Comparison of ENCODE assay signal across 14 cellular contexts in genomic region chr12:10884086-10884725, GRCh38. TPM values are rescaled to one million over a fixed set of nuclear protein-coding genes. Genes with fewer than 3 reads are reported as not detected.
A peak's percentile ranks its signal among the peaks of the same experiment; 100 is the strongest.
DNase-seq lines count a peak whose midpoint lies in the region; ATAC-seq, FAIRE-seq and TF ChIP-seq lines count a peak whose summit lies in the region.
"Had no signal": no experiment of that assay in that cellular context is flagged by ENCODE, and none has a peak within 500 bp of the region (broad histone marks: within the 10 kb centered on the region; RNA-seq: fewer than 3 reads in every experiment).

Gene PRH1, minus strand, starts transcription at chr12:10884255. Its CDS starts 38 bp downstream, at chr12:10884217.

- H3F3A ChIP-seq in MM.1S (ENCODE audit: insufficient read depth, low read length) = no peaks in the 10 kb centered on the region

- no peak within 1 kb of the TSS for H3K9ac ChIP-seq in HepG2 (ENCODE audit: insufficient read depth, low read depth, low read length)
- no peak within 1 kb of the TSS for H3K9ac ChIP-seq in MM.1S (ENCODE audit: low read length)

- H3K36me3 ChIP-seq in HepG2 (replicated peaks in 1 of 2; ENCODE audit: control insufficient read depth in 1 of 2, insufficient read depth in 2 of 2, low read length in 2 of 2) = peaks cover 0 to 1% of the 10 kb centered on the region in 2 experiments; a peak in 2 of 5 replicates
- no peaks in the 10 kb centered on the region for H3K36me3 ChIP-seq in right lobe of liver
- peaks cover 0 to 4% (median 0%) of the 10 kb centered on the region in 3 donors for H3K36me3 ChIP-seq in esophagus squamous epithelium
- no peaks in the 10 kb centered on the region for H3K36me3 ChIP-seq in MM.1S (replicated peaks; ENCODE audit: insufficient read depth, low read length)
- no peaks in the 10 kb centered on the region for H3K36me3 ChIP-seq in effector memory CD4-positive, alpha-beta T cell (ENCODE audit: control insufficient read depth, insufficient read depth, low read length)
- H3K36me3 ChIP-seq: colonic mucosa had no signal

- no peaks in the 10 kb centered on the region for H3K9me2 ChIP-seq in MM.1S (replicated peaks; ENCODE audit: insufficient read depth, low read length)

- H3K9me3 ChIP-seq in HepG2 (ENCODE audit: low read length) = no peaks in the 10 kb centered on the region
- H3K9me3 ChIP-seq in right lobe of liver = no peaks in the 10 kb centered on the region
- H3K9me3 ChIP-seq in esophagus squamous epithelium = no peaks in the 10 kb centered on the region
- H3K9me3 ChIP-seq in MM.1S (replicated peaks; ENCODE audit: insufficient read depth, low read length) = no peaks in the 10 kb centered on the region
- no peaks in the 10 kb centered on the region for H3K9me3 ChIP-seq in effector memory CD4-positive, alpha-beta T cell (ENCODE audit: control insufficient read depth, low read length)
- H3K9me3 ChIP-seq: colonic mucosa had no signal

- H3K27ac ChIP-seq in HepG2 (ENCODE audit: extremely low read length, insufficient read depth, low read length) (peak within 1 kb of the TSS; percentile 23), right lobe of liver (no peak within 1 kb of the TSS), esophagus squamous epithelium (no peak within 1 kb of the TSS), MM.1S (ENCODE audit: low read length) (no peak within 1 kb of the TSS)
- H3K27ac ChIP-seq in effector memory CD4-positive, alpha-beta T cell (ENCODE audit: insufficient read depth, low read length, poor library complexity, severe bottlenecking) = no peak within 1 kb of the TSS
- H3K27ac ChIP-seq: colonic mucosa had no signal

- peaks cover 35% of the 10 kb centered on the region for H3K4me1 ChIP-seq in HepG2 (ENCODE audit: insufficient read depth, low read length)
- no peaks in the 10 kb centered on the region for H3K4me1 ChIP-seq in right lobe of liver
- H3K4me1 ChIP-seq in esophagus squamous epithelium = no peaks in the 10 kb centered on the region
- H3K4me1 ChIP-seq in MM.1S (ENCODE audit: low read length) = no peaks in the 10 kb centered on the region
- H3K4me1 ChIP-seq in effector memory CD4-positive, alpha-beta T cell (ENCODE audit: control insufficient read depth, insufficient read depth, low read length, poor library complexity, severe bottlenecking) = no peaks in the 10 kb centered on the region
- H3K4me1 ChIP-seq: colonic mucosa had no signal

- TF ChIP-seq EP300 in HepG2 (IDR thresholded peaks at IDR 0.05; ENCODE audit: low read depth in 2 of 2, low read length in 2 of 2) (no peak), HepG2 (CRISPR knock-in tag; IDR thresholded peaks at IDR 0.05; ENCODE audit: borderline replicate concordance) (no peak)

- peak; percentile 74 for FAIRE-seq in HepG2 (lab: Jason Lieb, UNC)

- peak within 1 kb of the TSS; percentile 47 for H3K4me2 ChIP-seq in HepG2 (ENCODE audit: low read depth, low read length)
- no peak within 1 kb of the TSS for H3K4me2 ChIP-seq in MM.1S (ENCODE audit: low read depth, low read length)

- CTCF ChIA-PET in HepG2 (lab: Yijun Ruan, JAX; ENCODE audit: low intra/inter-chr PET ratio, low total read pairs) = no interaction called here

- H2AFZ ChIP-seq in HepG2 (ENCODE audit: low read length) = no peak within 1 kb of the TSS
- H2AFZ ChIP-seq in MM.1S (ENCODE audit: low read length) = no peak within 1 kb of the TSS

- DNase-seq in HepG2 (ENCODE audit: low spot score) (peak; percentile 34), right lobe of liver (no peak), esophagus squamous epithelium (lab: John Stamatoyannopoulos, UW) (no peak), occipital lobe (lab: John Stamatoyannopoulos, UW) (no peak), MM.1S (no peak)
- no peak for DNase-seq in activated effector memory CD4-positive, alpha-beta T cell treated with Interleukin-2 at 50 U/mL for 16 hours
- no peak for DNase-seq in effector memory CD4-positive, alpha-beta T cell
- DNase-seq: activated naive CD4-positive, alpha-beta T cell treated with anti-CD3 and anti-CD28 coated beads, Interleukin-2, amount 50 U/mL, for 16 hours; colonic mucosa; EL; foreskin melanocyte; IMR-90; NCI-H1436 treated with DMSO at 0.1 percent for 48 hours had no signal

- BruUV-seq in HepG2 (replicated peaks; lab: Mats Ljungman, UMichigan) = no TSS peak

- TF ChIP-seq RAD21 in HepG2 (CRISPR knock-in tag; IDR thresholded peaks at IDR 0.05) = no peak

- H3K27me3 ChIP-seq in HepG2 (ENCODE audit: control insufficient read depth in 1 of 2, insufficient read depth in 2 of 2, low read length in 2 of 2) (no peaks in the 10 kb centered on the region), right lobe of liver (no peaks in the 10 kb centered on the region), esophagus squamous epithelium (no peaks in the 10 kb centered on the region), MM.1S (replicated peaks; ENCODE audit: insufficient read depth, low read length) (no peaks in the 10 kb centered on the region)
- no peaks in the 10 kb centered on the region for H3K27me3 ChIP-seq in effector memory CD4-positive, alpha-beta T cell (replicated peaks; ENCODE audit: control insufficient read depth, insufficient read depth, low read length, poor library complexity, severe bottlenecking)
- H3K27me3 ChIP-seq: colonic mucosa had no signal

- 44% methylated on average over 5 of the region's 6 CpGs for WGBS in HepG2 (ENCODE audit: low lambda C conversion rate)
- WGBS in right lobe of liver (ENCODE audit: insufficient coverage, low coverage, low lambda C conversion rate, missing lambda C conversion rate) = 63% methylated on average over 6 of the region's 6 CpGs
- 92 to 93% methylated on average over 5 to 6 of the region's 6 CpGs for WGBS in esophagus squamous epithelium, 2 donors

- in situ Hi-C loops in HepG2 (cut with HindIII; ENCODE audit: extremely low pct_ligation_motif_present, low pct_unique_long_range_greater_than_20kb) = no loop called here

- intact Hi-C loops in HepG2 (cut with micrococcal nuclease; ENCODE audit: unreplicated experiment) (no loop called here), right lobe of liver (cut with DNase I) (no loop called here), esophagus squamous epithelium (cut with DNase I) (no loop called here)

- POLR2A ChIA-PET in HepG2 (lab: Yijun Ruan, JAX) = interaction anchor here (1.3 kb wide), 1 partner anchor 287 kb away, joined by 4 read pairs; the partner anchor contains the start of gene SMIM10L1

- TF ChIP-seq POLR2A in HepG2 (IDR thresholded peaks at IDR 0.05; ENCODE audit: insufficient read depth in 1 of 2, low read depth in 2 of 2, low read length in 2 of 2) = no peak
- TF ChIP-seq POLR2A in right lobe of liver (IDR thresholded peaks at IDR 0.05) = no peak
- TF ChIP-seq POLR2A in esophagus squamous epithelium (IDR thresholded peaks at IDR 0.05) = no peak

- H3K79me2 ChIP-seq in HepG2 (ENCODE audit: insufficient read depth, low read length) (no peaks in the 10 kb centered on the region), MM.1S (ENCODE audit: low read length) (no peaks in the 10 kb centered on the region)

- H4K20me1 ChIP-seq in HepG2 (ENCODE audit: insufficient read depth, low read length) (no peaks in the 10 kb centered on the region), MM.1S (ENCODE audit: insufficient read depth, low read length) (no peaks in the 10 kb centered on the region)

- TF ChIP-seq CTCF in HepG2 (CRISPR knock-in tag; IDR thresholded peaks at IDR 0.05) = no peak
- TF ChIP-seq CTCF in right lobe of liver (IDR thresholded peaks at IDR 0.05) = no peak
- no peak for TF ChIP-seq CTCF in esophagus squamous epithelium (IDR thresholded peaks at IDR 0.05)
- no peak for TF ChIP-seq CTCF in MM.1S (IDR thresholded peaks at IDR 0.05; ENCODE audit: low read length)

- H3K4me3 ChIP-seq in HepG2 (replicated peaks in 1 of 3; ENCODE audit: insufficient read depth in 1 of 3, low read depth in 2 of 3, low read length in 3 of 3) (no peak within 1 kb of the TSS), right lobe of liver (no peak within 1 kb of the TSS), esophagus squamous epithelium (no peak within 1 kb of the TSS), MM.1S (ENCODE audit: low read length) (no peak within 1 kb of the TSS)
- H3K4me3 ChIP-seq in effector memory CD4-positive, alpha-beta T cell (ENCODE audit: insufficient read depth, low read depth, low read length, poor library complexity, severe bottlenecking) = no peak within 1 kb of the TSS
- H3K4me3 ChIP-seq: colonic mucosa had no signal

- ATAC-seq in HepG2 = peak; percentile 88
- ATAC-seq in right lobe of liver = no peak
- ATAC-seq in HG03469 (IDR thresholded peaks at IDR 0.05; ENCODE audit: unreplicated experiment) = no peak

RNA-seq across cellular contexts. Expression of gene PRH1, which starts in this region (rescaled TPM):
- 5.5 and 18.8 TPM in 2 replicates for total RNA-seq in HepG2 (2016; rRNA removed; fragmentation: Illumina TruSeq; extraction: Trizol)
- total RNA-seq in HepG2 (2016; cell fraction: cytosol; rRNA removed; fragmentation: Illumina TruSeq; extraction: Trizol; ENCODE audit: low read depth) = 13.1 and 13.6 TPM in 2 replicates
- 6.6 and 18.8 TPM in 2 replicates for total RNA-seq in HepG2 (2016; cell fraction: insoluble cytoplasmic fraction; rRNA removed; fragmentation: Illumina TruSeq; extraction: Trizol)
- 4.7 and 7.6 TPM in 2 replicates for total RNA-seq in HepG2 (2016; cell fraction: membrane; rRNA removed; fragmentation: Illumina TruSeq; extraction: Trizol)
- total RNA-seq in HepG2 (2016; cell fraction: nucleus; rRNA removed; fragmentation: Illumina TruSeq; extraction: Trizol) = 87.8 and 89.7 TPM in 2 replicates
- polyA plus RNA-seq in HepG2 (2011; rRNA removed) = 5.3 and 6.4 TPM in 2 replicates
- 4.5 and 5.0 TPM in 2 replicates for polyA plus RNA-seq in HepG2 (2011; cell fraction: cytosol; rRNA removed)
- 14.4 and 22.7 TPM in 2 replicates for polyA plus RNA-seq in HepG2 (2011; cell fraction: nucleus; rRNA removed)
- 3.9 and 5.7 TPM in 2 replicates for polyA plus RNA-seq in HepG2 (2012)
- polyA plus RNA-seq in HepG2 (2016; cell fraction: cytosol; fragmentation: Illumina TruSeq; extraction: Trizol; ENCODE audit: low read depth) = 1.4 and 1.7 TPM in 2 replicates
- 1.7 and 3.4 TPM in 2 replicates for polyA plus RNA-seq in HepG2 (2016; cell fraction: insoluble cytoplasmic fraction; fragmentation: Illumina TruSeq; extraction: Trizol; ENCODE audit: low read depth)
- 3.5 and 3.9 TPM in 2 replicates for polyA plus RNA-seq in HepG2 (2016; cell fraction: membrane; fragmentation: Illumina TruSeq; extraction: Trizol; ENCODE audit: low read depth)
- polyA plus RNA-seq in HepG2 (2016; cell fraction: nucleus; fragmentation: Illumina TruSeq; extraction: Trizol; ENCODE audit: insufficient read depth, low read depth) = 10.0 and 13.8 TPM in 2 replicates
- polyA minus RNA-seq in HepG2 (2011; rRNA and poly(A)+ RNA removed; ENCODE audit: low replicate concordance) = 17.3 and 25.1 TPM in 2 replicates
- polyA minus RNA-seq in HepG2 (2011; cell fraction: cytosol; rRNA and poly(A)+ RNA removed) = 8.8 and 9.3 TPM in 2 replicates
- polyA minus RNA-seq in HepG2 (2011; cell fraction: nucleus; rRNA and poly(A)+ RNA removed) = 310 and 318 TPM in 2 replicates
- 10 to 100 TPM in 3 of 6 experiments, 1 to 10 TPM in 3; 6.7 to 20.3 (median 10.1) TPM for total RNA-seq in right lobe of liver
- 10 to 100 TPM in 3 of 4 donors, 1 to 10 TPM in 1; 5.3 to 38.5 (median 11.6) TPM for total RNA-seq in esophagus squamous epithelium
- 95.9 TPM for total RNA-seq in occipital lobe
